ENCODE assay signal across 1 cellular context in the genomic region with DNA sequence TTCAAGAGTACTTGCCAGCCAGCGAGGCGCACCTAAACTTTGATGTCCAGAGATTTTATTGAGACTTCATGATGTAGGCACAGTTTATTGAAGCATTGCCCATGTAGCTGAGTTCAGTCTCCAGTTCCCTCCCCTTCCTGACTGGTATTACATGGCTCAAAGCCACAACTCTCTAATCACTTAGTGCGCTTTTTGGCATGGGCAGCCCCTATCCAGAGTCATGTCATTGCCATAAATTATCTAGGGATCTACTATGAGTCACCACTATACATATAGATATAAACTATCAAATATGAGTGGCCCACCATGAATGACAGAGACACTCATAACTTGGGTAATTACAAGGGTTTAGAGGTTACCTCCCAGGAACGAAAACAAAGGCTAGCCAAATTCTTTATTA.
TF ChIP-seq lines count a peak whose summit lies in the region.

No MANE protein-coding gene starts in this region.

TF ChIP-seq in liver, 16 proteins besides CTCF, POLR2A, EP300 and RAD21:
- TF ChIP-seq EGR1 (IDR thresholded peaks at IDR 0.05; ENCODE audit: low read depth in 2 of 2): no peak
- no peak for TF ChIP-seq SP1 (IDR thresholded peaks at IDR 0.05)
- TF ChIP-seq YY1 (IDR thresholded peaks at IDR 0.05): no peak
- TF ChIP-seq JUND (IDR thresholded peaks at IDR 0.05): no peak
- TF ChIP-seq FOXA1 (IDR thresholded peaks at IDR 0.05): no peak
- TF ChIP-seq NR2F2 (IDR thresholded peaks at IDR 0.05): no peak
- no peak for TF ChIP-seq HNF4A (conservative IDR thresholded peaks at IDR 0.05)
- TF ChIP-seq TAF1 (conservative IDR thresholded peaks at IDR 0.05): no peak
